ENCODE assay signal across 24 cellular contexts in genomic region chr17:66175892-66176291, GRCh38. TPM values are rescaled to one million over a fixed set of nuclear protein-coding genes. Genes with fewer than 3 reads are reported as not detected.
"Had no signal": no experiment of that assay in that cellular context is flagged by ENCODE, and none has a peak within 500 bp of the region (broad histone marks: within the 10 kb centered on the region; RNA-seq: fewer than 3 reads in every experiment).

No MANE protein-coding gene starts in this region.

- ATAC-seq: gastroesophageal sphincter; heart left ventricle; left lung; stimulated activated memory B cell treated with anti-CD40 and anti-IgM and Interleukin-4, amounts not matched to agents 10 μg/mL and 1 μg/mL and 100 μg/mL, for 72 hours; upper lobe of right lung had no signal

- DNase-seq: activated B cell treated with CpG ODN at 0.5 μM for 24 hours; activated CD4-positive, alpha-beta memory T cell treated with anti-CD3 and anti-CD28 coated beads for 36 hours; activated CD4-positive, alpha-beta T cell treated with anti-CD3 and anti-CD28 coated beads for 4 hours; activated T-cell treated with anti-CD3 and anti-CD28 coated beads for 4 hours; cerebellar nuclear complex; cortex of kidney; effector CD4-positive, alpha-beta T cell; heart left ventricle; kidney; left lung; mammary epithelial cell; midbrain; nephron progenitor cell; nucleus accumbens; posterior cingulate gyrus; sigmoid colon; spleen; stimulated activated CD4-positive, alpha-beta T cell treated with anti-CD3 and anti-CD28 coated beads, Interleukin-4, amount 100 ng/mL, for 4 hours; upper lobe of right lung had no signal

- H3K27me3 ChIP-seq: esophagus muscularis mucosa, gastroesophageal sphincter, heart left ventricle, left lung, sigmoid colon, spleen, upper lobe of right lung had no signal

- H3K4me3 ChIP-seq: esophagus muscularis mucosa, gastroesophageal sphincter, heart left ventricle, left lung, sigmoid colon, spleen, upper lobe of right lung had no signal

- FAIRE-seq: bronchial epithelial cell had no signal

- H3K36me3 ChIP-seq: left lung, sigmoid colon had no signal

- H3K4me1 ChIP-seq: esophagus muscularis mucosa, left lung, sigmoid colon, spleen, upper lobe of right lung had no signal

- H3K9me3 ChIP-seq: esophagus muscularis mucosa, gastroesophageal sphincter, heart left ventricle, left lung, sigmoid colon, spleen, upper lobe of right lung had no signal

- H3K27ac ChIP-seq: esophagus muscularis mucosa, gastroesophageal sphincter, heart left ventricle, left lung, sigmoid colon, spleen, upper lobe of right lung had no signal

RNA-seq across cellular contexts. Expression of gene APOH, which starts 53.3 kb away (rescaled TPM):
- total RNA-seq: activated B cell treated with CpG ODN at 0.5 μM for 24 hours; activated CD4-positive, alpha-beta memory T cell treated with anti-CD3 and anti-CD28 coated beads for 36 hours; esophagus muscularis mucosa; gastroesophageal sphincter; kidney; mammary epithelial cell; myocyte had no signal
- polyA plus RNA-seq: mammary epithelial cell, spleen had no signal
